Comparison of ENCODE assay signal across 1 cellular context in the genomic region with DNA sequence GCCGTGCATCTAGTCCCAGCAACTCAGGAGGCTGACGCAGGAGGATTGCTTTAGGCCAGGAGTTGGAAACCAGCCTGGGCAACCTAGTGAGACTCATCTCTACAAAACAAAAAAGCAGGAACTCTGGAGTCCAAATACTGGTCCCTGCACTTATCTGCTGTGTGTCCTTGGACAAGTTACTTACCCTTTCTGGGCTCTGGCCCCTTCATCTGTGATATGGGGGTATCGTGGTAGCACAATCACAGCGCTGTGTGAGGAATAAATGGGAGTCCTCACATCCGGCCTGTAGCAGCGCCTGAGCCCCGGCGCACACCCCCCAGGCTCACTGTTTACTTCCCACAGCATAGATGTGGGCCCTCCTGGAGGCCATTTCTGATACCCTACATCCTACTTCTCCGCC.
A peak's percentile ranks its signal among the peaks of the same experiment; 100 is the strongest.
TF ChIP-seq lines count a peak whose summit lies in the region.

No MANE protein-coding gene starts in this region.

TF ChIP-seq in K562, 482 proteins besides CTCF, POLR2A, EP300 and RAD21:
- TF ChIP-seq BCOR (IDR thresholded peaks at IDR 0.05) (peak; percentile 68), SMARCA5 (IDR thresholded peaks at IDR 0.05) (0 out of 2 replicates have a peak, but pooled peaks have one; percentile 34), RCOR1 (IDR thresholded peaks at IDR 0.05; ENCODE audit: borderline replicate concordance in 1 of 2, low read depth in 2 of 2, low read length in 2 of 2) (0 out of 4 replicates have a peak, but pooled peaks of 1 of the 2 experiments have one; percentile 19), ZFP36 (IDR thresholded peaks at IDR 0.05; ENCODE audit: low read depth, low read length, partially characterized antibody) (peak; percentile 73), POLR2B (IDR thresholded peaks at IDR 0.05; ENCODE audit: low read depth, partially characterized antibody) (no peak), SAP30 (IDR thresholded peaks at IDR 0.05; ENCODE audit: borderline replicate concordance, insufficient read depth, low read depth, low read length, poor library complexity, severe bottlenecking) (no peak), RBM25 (IDR thresholded peaks at IDR 0.05; ENCODE audit: low read depth, low read length, severe bottlenecking) (peak; percentile 70), MAFF (IDR thresholded peaks at IDR 0.05; ENCODE audit: low read length) (no peak), RNF2 (IDR thresholded peaks at IDR 0.05) (no peak), ZNF282 (CRISPR knock-in tag; IDR thresholded peaks at IDR 0.05) (no peak), TEAD1 (CRISPR knock-in tag; IDR thresholded peaks at IDR 0.05) (no peak), ZNF436 (CRISPR knock-in tag; IDR thresholded peaks at IDR 0.05) (no peak)
- TF ChIP-seq, protein P1, sequence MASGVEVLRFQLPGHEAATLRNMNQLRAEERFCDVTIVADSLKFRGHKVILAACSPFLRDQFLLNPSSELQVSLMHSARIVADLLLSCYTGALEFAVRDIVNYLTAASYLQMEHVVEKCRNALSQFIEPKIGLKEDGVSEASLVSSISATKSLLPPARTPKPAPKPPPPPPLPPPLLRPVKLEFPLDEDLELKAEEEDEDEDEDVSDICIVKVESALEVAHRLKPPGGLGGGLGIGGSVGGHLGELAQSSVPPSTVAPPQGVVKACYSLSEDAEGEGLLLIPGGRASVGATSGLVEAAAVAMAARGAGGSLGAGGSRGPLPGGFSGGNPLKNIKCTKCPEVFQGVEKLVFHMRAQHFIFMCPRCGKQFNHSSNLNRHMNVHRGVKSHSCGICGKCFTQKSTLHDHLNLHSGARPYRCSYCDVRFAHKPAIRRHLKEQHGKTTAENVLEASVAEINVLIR (CRISPR knock-in tag; IDR thresholded peaks at IDR 0.05), result no peak
